ENCODE assay signal across 8 cellular contexts in genomic region chr3:45226206-45226915, GRCh38. TPM values are rescaled to one million over a fixed set of nuclear protein-coding genes. Genes with fewer than 3 reads are reported as not detected.
A peak's percentile ranks its signal among the peaks of the same experiment; 100 is the strongest.
DNase-seq lines count a peak whose midpoint lies in the region; ATAC-seq and TF ChIP-seq lines count a peak whose summit lies in the region.

TMEM158 (minus strand) TSS chr3:45226287; CDS start chr3:45226027, 260 bp downstream.

- H3K4me3 ChIP-seq in PC-3 (ENCODE audit: low read length), result peak within 1 kb of the TSS; percentile 76

- peak within 1 kb of the TSS; percentile 64; the same call in 1 of the 2 replicates for H3K27ac ChIP-seq in PC-3 (ENCODE audit: low read length)

- peak; percentile 67 for ATAC-seq in HG03025 (IDR thresholded peaks at IDR 0.05; ENCODE audit: low FRiP score, unreplicated experiment)
- peak; percentile 69 for ATAC-seq in PC-3
- peak; percentile 73 to 81 (median 75) for ATAC-seq in natural killer cell
- ATAC-seq in stimulated activated memory B cell treated with anti-CD40 and anti-IgM and Interleukin-4, amounts not matched to agents 10 μg/mL and 1 μg/mL and 100 μg/mL, for 72 hours, result peak; percentile 85

- BruUV-seq in PC-3 (replicated peaks; lab: Mats Ljungman, UMichigan), result TSS peak; percentile 17

- H3K4me3 Mint-ChIP-seq in natural killer cell, result peak within 1 kb of the TSS; percentile 59
- peak within 1 kb of the TSS; percentile 38 for H3K4me3 Mint-ChIP-seq in stimulated activated memory B cell treated with anti-CD40 and anti-IgM and Interleukin-4, amounts not matched to agents 10 μg/mL and 1 μg/mL and 100 μg/mL, for 72 hours

- no peaks in the 10 kb centered on the region for H3K9me2 ChIP-seq in PC-3 (replicated peaks; ENCODE audit: low read length)

- peaks cover 6% of the 10 kb centered on the region; the same call in 1 of the 2 replicates for H4K20me1 ChIP-seq in PC-3 (ENCODE audit: low read length)

- H3K4me2 ChIP-seq in PC-3 (ENCODE audit: low read length), result peak within 1 kb of the TSS; percentile 85

- DNase-seq in NCI-H2081 (lab: John Stamatoyannopoulos, UW) (peak; percentile 41 to 46), NCI-H2081 treated with DMSO at 0.1 percent for 48 hours (lab: John Stamatoyannopoulos, UW) (no peak), PC-3 (peak; percentile 89), fibroblast of peridontal ligament (ENCODE audit: extremely low read depth) (peak; percentile 42), natural killer cell (peak; percentile 16)
- DNase-seq in activated T-helper 1 cell treated with anti-CD3 and anti-CD28 coated beads, Interleukin-2, amount 50 U/mL, for 16 hours (ENCODE audit: low read depth in 1 of 2, low spot score in 1 of 2), result peak; percentile 26 to 63

- peak within 1 kb of the TSS; percentile 83 for H2AFZ ChIP-seq in PC-3 (ENCODE audit: low read length)

- no peak for TF ChIP-seq CTCF in PC-3 (conservative IDR thresholded peaks at IDR 0.05; ENCODE audit: low read depth, low read length)
- TF ChIP-seq CTCF in natural killer cell (IDR thresholded peaks at IDR 0.05), result no peak

- H3K27me3 Mint-ChIP-seq in natural killer cell (ENCODE audit: low read depth in 2 of 2), result peaks cover 63 to 83% of the 10 kb centered on the region in 2 donors
- peaks cover 75% of the 10 kb centered on the region for H3K27me3 Mint-ChIP-seq in stimulated activated memory B cell treated with anti-CD40 and anti-IgM and Interleukin-4, amounts not matched to agents 10 μg/mL and 1 μg/mL and 100 μg/mL, for 72 hours

- no peaks in the 10 kb centered on the region for H3K27me3 ChIP-seq in PC-3 (ENCODE audit: low read length)

- peaks cover 6 to 8% of the 10 kb centered on the region in 2 donors for H3K4me1 Mint-ChIP-seq in natural killer cell
- H3K4me1 Mint-ChIP-seq in stimulated activated memory B cell treated with anti-CD40 and anti-IgM and Interleukin-4, amounts not matched to agents 10 μg/mL and 1 μg/mL and 100 μg/mL, for 72 hours, result peaks cover 17% of the 10 kb centered on the region

- no peaks in the 10 kb centered on the region for H3K9me3 ChIP-seq in PC-3 (ENCODE audit: low read length)

- no peaks in the 10 kb centered on the region for H3K36me3 Mint-ChIP-seq in natural killer cell
- H3K36me3 Mint-ChIP-seq in stimulated activated memory B cell treated with anti-CD40 and anti-IgM and Interleukin-4, amounts not matched to agents 10 μg/mL and 1 μg/mL and 100 μg/mL, for 72 hours, result no peaks in the 10 kb centered on the region

- POLR2A ChIA-PET in PC-3 (lab: Charles Lee; ENCODE audit: unreplicated experiment), result interaction anchor here (0.6 to 0.7 kb wide), 2 partner anchors 104 to 171 kb away, joined by 5 to 7 read pairs; no protein-coding TSS in a partner anchor

- H3K79me2 ChIP-seq in PC-3 (ENCODE audit: low read length), result peaks cover 37% of the 10 kb centered on the region

- H3K4me1 ChIP-seq in PC-3 (ENCODE audit: insufficient read depth, low read length), result peaks cover 15% of the 10 kb centered on the region

- no peaks in the 10 kb centered on the region for H3K9me3 Mint-ChIP-seq in natural killer cell
- no peaks in the 10 kb centered on the region for H3K9me3 Mint-ChIP-seq in stimulated activated memory B cell treated with anti-CD40 and anti-IgM and Interleukin-4, amounts not matched to agents 10 μg/mL and 1 μg/mL and 100 μg/mL, for 72 hours

- H3K27ac Mint-ChIP-seq in natural killer cell, result no peak within 1 kb of the TSS
- H3K27ac Mint-ChIP-seq in stimulated activated memory B cell treated with anti-CD40 and anti-IgM and Interleukin-4, amounts not matched to agents 10 μg/mL and 1 μg/mL and 100 μg/mL, for 72 hours, result no peak within 1 kb of the TSS

- CTCF ChIA-PET in PC-3 (lab: Charles Lee), result interaction anchor here (1.3 kb wide), 1 partner anchor 272 kb away, joined by 4 read pairs; no protein-coding TSS in a partner anchor

- peak within 1 kb of the TSS; percentile 88 for H3K9ac ChIP-seq in PC-3 (ENCODE audit: low read length)

- intact Hi-C loops in PC-3 (cut with micrococcal nuclease) (no loop called here), natural killer cell (cut with micrococcal nuclease) (no loop called here)

- no peaks in the 10 kb centered on the region for H3F3A ChIP-seq in PC-3 (ENCODE audit: low read length, unreplicated experiment)

- no peaks in the 10 kb centered on the region for H3K36me3 ChIP-seq in PC-3 (ENCODE audit: low read depth, low read length)

RNA-seq across cellular contexts. Expression of gene TMEM158, which starts in this region (rescaled TPM):
- total RNA-seq in PC-3 (2014; rRNA removed), result 80.6 and 82.9 TPM in 2 replicates
- total RNA-seq in natural killer cell, result under 1 TPM in 2 of 3 donors, not detected in 1; 0.40 to 0.47 TPM

Comparison
In these comparisons a context has a peak if more than half of its experiments do, and no peak if none do; other contexts are left out.
1. RNA of gene TMEM158 (total RNA-seq): 80.6 to 82.9 TPM in PC-3; 0.40 to 0.47 TPM in natural killer cell; every median in the first group is over 10 times any median in the second.
2. Peak in DNase-seq and ATAC-seq in natural killer cell; RNA of the gene not detected or under 1 TPM.
3. Peak in every context shown above with its lines, with median percentiles within 50 percentile points of each other: ATAC-seq.